1 cellular context compared by ENCODE assay signal in genomic region chr2:174074831-174075230, GRCh38.
TF ChIP-seq lines count a peak whose summit lies in the region.

No MANE protein-coding gene starts in this region.

TF ChIP-seq in K562, 482 proteins besides CTCF, POLR2A, EP300 and RAD21 (continued from another document):
- TF ChIP-seq ZNF609 (CRISPR knock-in tag; IDR thresholded peaks at IDR 0.05; ENCODE audit: borderline replicate concordance) (no peak), ARNT (IDR thresholded peaks at IDR 0.05) (peak; percentile 27 to 90; a peak in 2 of 4 replicates), NBN (IDR thresholded peaks at IDR 0.05; ENCODE audit: low read depth) (no peak), PATZ1 (CRISPR knock-in tag; IDR thresholded peaks at IDR 0.05; ENCODE audit: borderline replicate concordance) (no peak), ARID3B (CRISPR knock-in tag; IDR thresholded peaks at IDR 0.05; ENCODE audit: borderline replicate concordance) (no peak), IRF2 (CRISPR knock-in tag; IDR thresholded peaks at IDR 0.05) (no peak), CREM (IDR thresholded peaks at IDR 0.05; ENCODE audit: low read depth) (peak; percentile 55; the same call in 1 of the 2 replicates), HDAC8 (tag; IDR thresholded peaks at IDR 0.05) (no peak), CREB1 (IDR thresholded peaks at IDR 0.05) (peak; percentile 30; the same call in 1 of the 2 replicates), CREB1 (CRISPR knock-in tag; IDR thresholded peaks at IDR 0.05) (no peak; the same call in 1 of the 2 replicates), ARID3A (IDR thresholded peaks at IDR 0.05; ENCODE audit: borderline replicate concordance, low read depth, low read length) (peak; percentile 83), ZNF311 (CRISPR knock-in tag; IDR thresholded peaks at IDR 0.05) (no peak), ZKSCAN1 (IDR thresholded peaks at IDR 0.05; ENCODE audit: low read depth, low read length) (no peak), RBM14 (IDR thresholded peaks at IDR 0.05; ENCODE audit: borderline replicate concordance, insufficient read depth, low read depth, low read length) (no peak), RUNX1 (IDR thresholded peaks at IDR 0.05; ENCODE audit: low read depth) (no peak), CHAMP1 (IDR thresholded peaks at IDR 0.05) (peak; percentile 75)
